15 cellular contexts compared by ENCODE assay signal in the genomic region with DNA sequence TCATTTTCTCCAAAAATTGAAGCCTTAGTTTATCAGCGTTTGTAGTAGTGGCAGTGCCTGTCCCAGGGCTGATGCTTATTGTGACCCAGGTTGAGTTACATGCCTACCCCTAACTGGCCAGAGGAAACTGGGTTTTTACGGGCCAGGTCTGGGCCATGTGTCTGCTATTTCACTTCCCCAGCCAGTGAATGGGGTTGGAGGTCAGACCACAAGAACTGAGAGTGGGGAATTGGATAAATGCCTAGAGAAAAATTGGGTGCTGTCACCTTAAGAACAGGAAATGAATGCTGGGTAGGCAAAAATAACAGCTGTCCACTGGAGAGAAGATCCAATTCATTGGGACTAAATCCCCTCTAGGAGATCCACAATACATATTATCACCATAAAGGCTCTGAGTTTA. TPM values are rescaled to one million over a fixed set of nuclear protein-coding genes. Genes with fewer than 3 reads are reported as not detected.
DNase-seq lines count a peak whose midpoint lies in the region; ATAC-seq and TF ChIP-seq lines count a peak whose summit lies in the region.
"Had no signal": no experiment of that assay in that cellular context is flagged by ENCODE, and none has a peak within 500 bp of the region (broad histone marks: within the 10 kb centered on the region; RNA-seq: fewer than 3 reads in every experiment).

No MANE protein-coding gene starts in this region.

- H3K27ac Mint-ChIP-seq in activated CD4-positive, alpha-beta T cell treated with anti-CD3 and anti-CD28 coated beads for 36 hours = peak overlapping the region; percentile 8

- CTCF ChIA-PET in activated CD4-positive, alpha-beta T cell treated with anti-CD3 and anti-CD28 coated beads for 36 hours (lab: Charles Lee) = interaction anchor here (1.6 kb wide), 1 partner anchor 34 kb away, joined by 4 read pairs; no protein-coding TSS in a partner anchor

- peaks cover 58% of the 10 kb centered on the region for H3K4me1 Mint-ChIP-seq in activated CD4-positive, alpha-beta T cell treated with anti-CD3 and anti-CD28 coated beads for 36 hours

- intact Hi-C loops in activated CD4-positive, alpha-beta T cell treated with anti-CD3 and anti-CD28 coated beads for 36 hours (cut with DNase I, micrococcal nuclease) = no loop called here

- POLR2A ChIA-PET in activated CD4-positive, alpha-beta T cell treated with anti-CD3 and anti-CD28 coated beads for 36 hours (lab: Charles Lee) = no interaction called here

- H3K9me3 Mint-ChIP-seq in activated CD4-positive, alpha-beta T cell treated with anti-CD3 and anti-CD28 coated beads for 36 hours (ENCODE audit: low read depth) = no peaks in the 10 kb centered on the region
- H3K9me3 Mint-ChIP-seq: central memory CD8-positive, alpha-beta T cell had no signal

- peaks cover 39% of the 10 kb centered on the region for H3K36me3 Mint-ChIP-seq in activated CD4-positive, alpha-beta T cell treated with anti-CD3 and anti-CD28 coated beads for 36 hours (ENCODE audit: low read depth)

- no peak overlapping the region for H3K4me3 Mint-ChIP-seq in activated CD4-positive, alpha-beta T cell treated with anti-CD3 and anti-CD28 coated beads for 36 hours
- H3K4me3 Mint-ChIP-seq: central memory CD8-positive, alpha-beta T cell had no signal

- ATAC-seq in activated CD4-positive, alpha-beta T cell treated with anti-CD3 and anti-CD28 coated beads for 36 hours = no peak
- ATAC-seq in HG03457 (IDR thresholded peaks at IDR 0.05; ENCODE audit: unreplicated experiment) = no peak

- no peak for TF ChIP-seq CTCF in cardiac fibroblast (IDR thresholded peaks at IDR 0.05; ENCODE audit: low read depth, low read length)

- H3K4me3 ChIP-seq in cardiac fibroblast (replicated peaks in 1 of 2; ENCODE audit: low read depth in 2 of 2, low read length in 2 of 2) = no peak overlapping the region
- H3K4me3 ChIP-seq: lower lobe of right lung had no signal

- DNase-seq in activated CD4-positive, alpha-beta T cell treated with anti-CD3 and anti-CD28 coated beads for 36 hours = no peak
- no peak for DNase-seq in activated CD4-positive, alpha-beta T cell treated with anti-CD3 and anti-CD28 coated beads, Interleukin-2, amount 50 U/mL, for 1 hour
- DNase-seq in NCI-H82 (lab: John Stamatoyannopoulos, UW) (peak; percentile 97), cardiac fibroblast (ENCODE audit: low read depth in 2 of 2) (peak; percentile 55 to 67), renal cortical epithelial cell (ENCODE audit: low read depth) (peak; percentile 72), NCI-H1105 (lab: John Stamatoyannopoulos, UW) (no peak), KG1 (lab: John Stamatoyannopoulos, UW) (no peak)
- DNase-seq: activated CD8-positive, alpha-beta memory T cell treated with anti-CD3 and anti-CD28 coated beads for 24 hours; lower lobe of right lung; NCI-H2029 treated with DMSO at 0.1 percent for 48 hours; SHP77; small intestine; stimulated activated CD8-positive, alpha-beta memory T cell treated with anti-CD3 and anti-CD28 coated beads, Interleukin-4, amount 100 ng/mL, for 48 hours had no signal

- H3K27me3 Mint-ChIP-seq in activated CD4-positive, alpha-beta T cell treated with anti-CD3 and anti-CD28 coated beads for 36 hours = no peaks in the 10 kb centered on the region
- H3K27me3 Mint-ChIP-seq: central memory CD8-positive, alpha-beta T cell had no signal

RNA-seq across cellular contexts. Expression of a gene that starts 5.2 kb away (rescaled TPM):
- total RNA-seq in activated CD4-positive, alpha-beta T cell treated with anti-CD3 and anti-CD28 coated beads for 36 hours = 10 to 100 TPM; 11.2 to 12.8 TPM
- total RNA-seq in renal cortical epithelial cell = 13.3 and 18.9 TPM in 2 replicates

RNA-seq across cellular contexts. Expression of a gene that starts 5.2 kb away (rescaled TPM):
- total RNA-seq in activated CD4-positive, alpha-beta T cell treated with anti-CD3 and anti-CD28 coated beads for 36 hours = 10 to 100 TPM; 39.7 to 42.3 TPM
- total RNA-seq in renal cortical epithelial cell = 39.1 and 48.5 TPM in 2 replicates

RNA-seq across cellular contexts. Expression of a gene that starts 27.2 kb away (rescaled TPM):
- 1 to 10 TPM; 1.1 to 2.1 TPM for total RNA-seq in activated CD4-positive, alpha-beta T cell treated with anti-CD3 and anti-CD28 coated beads for 36 hours
- total RNA-seq in renal cortical epithelial cell = 1.6 and 1.9 TPM in 2 replicates

RNA-seq across cellular contexts. Expression of a gene that starts 45.5 kb away (rescaled TPM):
- 1 to 10 TPM; 3.3 to 3.5 TPM for total RNA-seq in activated CD4-positive, alpha-beta T cell treated with anti-CD3 and anti-CD28 coated beads for 36 hours
- 0.30 TPM in 1 of 2 replicates, not detected in the other for total RNA-seq in renal cortical epithelial cell

Comparison
In these comparisons a context has a peak if more than half of its experiments do, and no peak if none do; other contexts are left out.
1. DNase-seq: peak in NCI-H82 (single experiment), cardiac fibroblast (2 of 2) and renal cortical epithelial cell (single experiment); none in activated CD4-positive, alpha-beta T cell treated with anti-CD3 and anti-CD28 coated beads for 36 hours (single experiment), activated CD4-positive, alpha-beta T cell treated with anti-CD3 and anti-CD28 coated beads, Interleukin-2, amount 50 U/mL, for 1 hour (single experiment), NCI-H1105 (single experiment) and KG1 (single experiment).